8 cellular contexts compared by ENCODE assay signal in genomic region chr6:135114355-135115145, GRCh38. TPM values are rescaled to one million over a fixed set of nuclear protein-coding genes. Genes with fewer than 3 reads are reported as not detected.
A peak's percentile ranks its signal among the peaks of the same experiment; 100 is the strongest.
DNase-seq lines count a peak whose midpoint lies in the region; ATAC-seq and TF ChIP-seq lines count a peak whose summit lies in the region.

No MANE protein-coding gene starts in this region.

- H3K79me1 ChIP-seq in H9 (ENCODE audit: insufficient read depth, low read depth, low read length, poor library complexity, severe bottlenecking) = no peaks in the 10 kb centered on the region

- H3K18ac ChIP-seq in H9 (ENCODE audit: insufficient read length, low read depth, low read length) = no peak overlapping the region

- no peaks in the 10 kb centered on the region for H3K4me1 Mint-ChIP-seq in H9

- no peak overlapping the region for H2AFZ ChIP-seq in H9 (ENCODE audit: low read length)

- no peaks in the 10 kb centered on the region for H3K9me3 Mint-ChIP-seq in H9

- H3K23me2 ChIP-seq in H9 (ENCODE audit: insufficient read length, low read depth, low read length, poor library complexity, severe bottlenecking) = no peaks in the 10 kb centered on the region

- H2BK5ac ChIP-seq in H9 (ENCODE audit: insufficient read length, low read length) = no peak overlapping the region

- H3K14ac ChIP-seq in H9 (ENCODE audit: insufficient read depth, low read length) = no peak overlapping the region

- H3K27ac Mint-ChIP-seq in H9 = no peak overlapping the region

- H3K27ac ChIP-seq in H9 (ENCODE audit: insufficient read length, low read depth, low read length) = no peak overlapping the region

- H3K4me1 ChIP-seq in H9 (ENCODE audit: insufficient read depth, low read length) = no peaks in the 10 kb centered on the region

- H3K9ac ChIP-seq in H9 (ENCODE audit: extremely low read depth, insufficient read length, low read length) = no peak overlapping the region

- no peaks in the 10 kb centered on the region for H3K36me3 ChIP-seq in GM06990 (ENCODE audit: control insufficient read depth, insufficient read depth, low read length)

- no peak overlapping the region for H3K56ac ChIP-seq in H9 (ENCODE audit: insufficient read length, low read depth, low read length)

- no peak overlapping the region for H2BK12ac ChIP-seq in H9 (ENCODE audit: insufficient read length, low read depth, low read length)

- H4K8ac ChIP-seq in H9 (replicated peaks; ENCODE audit: insufficient read length, low read depth, low read length) = no peak overlapping the region

- peaks cover 2% of the 10 kb centered on the region for H3K27me3 Mint-ChIP-seq in H9 (ENCODE audit: low read depth)

- no peak overlapping the region for H4K5ac ChIP-seq in H9 (ENCODE audit: insufficient read length, low read depth, low read length)

- H3K4me2 ChIP-seq in H9 (ENCODE audit: insufficient read depth, insufficient read length, low read length) = no peak overlapping the region

- H2AK5ac ChIP-seq in H9 (ENCODE audit: insufficient read length, low read length) = no peak overlapping the region

- no peaks in the 10 kb centered on the region for H3K9me3 ChIP-seq in H9 (ENCODE audit: control insufficient read depth, low read depth, low read length)

- no CpG with 5 or more reads among the region's 11 CpGs for WGBS in H9 (ENCODE audit: extremely low coverage, insufficient read length, low lambda C conversion rate)

- no peaks in the 10 kb centered on the region for H3K36me3 Mint-ChIP-seq in H9 (ENCODE audit: insufficient read depth in 1 of 3, low read depth in 3 of 3)

- H3K4me3 Mint-ChIP-seq in H9 = no peak overlapping the region

- no peak overlapping the region for H4K91ac ChIP-seq in H9 (ENCODE audit: insufficient read length, low read depth, low read length)

- H3K4me3 ChIP-seq in GM06990 (replicated peaks; ENCODE audit: low read depth, low read length) = peak overlapping the region; percentile 20

- no peak overlapping the region for H3K4ac ChIP-seq in H9 (ENCODE audit: low read depth, low read length)

- H2BK120ac ChIP-seq in H9 (ENCODE audit: low read depth, low read length, poor library complexity, severe bottlenecking) = no peak overlapping the region

- H3K23ac ChIP-seq in H9 (ENCODE audit: insufficient read length, low read depth, low read length) = no peak overlapping the region

- no peaks in the 10 kb centered on the region for H4K20me1 ChIP-seq in H9 (ENCODE audit: control insufficient read depth, insufficient read depth, insufficient read length)

- no peak overlapping the region for H3T11ph ChIP-seq in H9 (ENCODE audit: low read length)

- no peaks in the 10 kb centered on the region for H3K27me3 ChIP-seq in GM06990 (replicated peaks; ENCODE audit: control insufficient read depth, insufficient read depth, low read length)
- H3K27me3 ChIP-seq in H9 (ENCODE audit: insufficient read depth, low read length) = no peaks in the 10 kb centered on the region

- peak; percentile 57 for DNase-seq in GM06990 (ENCODE audit: extremely low read depth, insufficient read length)
- peak; percentile 35 for DNase-seq in activated T-helper 9 cell treated with anti-CD3 and anti-CD28 coated beads, Interleukin-2, amount 50 U/mL, for 16 hours (ENCODE audit: low read depth)
- DNase-seq in HPDE6-E6E7 (ENCODE audit: extremely low spot score) = no peak
- DNase-seq in DMS53 treated with DMSO at 0.1 percent for 48 hours (lab: John Stamatoyannopoulos, UW; ENCODE audit: unreplicated experiment) = no peak
- DNase-seq in H9 = no peak
- no peak for DNase-seq in retina

- H2BK20ac ChIP-seq in H9 (ENCODE audit: low read depth, low read length, poor library complexity, severe bottlenecking) = no peak overlapping the region

- no peak overlapping the region for H2BK15ac ChIP-seq in H9 (ENCODE audit: low read depth, low read length)

- peak; percentile 71 for ATAC-seq in GM19463 (IDR thresholded peaks at IDR 0.05; ENCODE audit: unreplicated experiment)
- peak; percentile 72 for ATAC-seq in HG03135 (IDR thresholded peaks at IDR 0.05; ENCODE audit: unreplicated experiment)

- no peaks in the 10 kb centered on the region for H3K79me2 ChIP-seq in H9 (ENCODE audit: insufficient read depth, low read length)

- TF ChIP-seq CTCF in GM06990 (IDR thresholded peaks at IDR 0.05; ENCODE audit: insufficient read depth, low read length, poor library complexity, severe bottlenecking) = no peak
- no peak for TF ChIP-seq CTCF in H9 (conservative IDR thresholded peaks at IDR 0.05)

RNA-seq across cellular contexts. Expression of gene HBS1L, which starts 59.9 kb away (rescaled TPM):
- total RNA-seq in H9 (2021) = 104 and 110 TPM in 2 replicates

Comparison
In these comparisons a context has a peak if more than half of its experiments do, and no peak if none do; other contexts are left out.
1. DNase-seq: peak in GM06990 (single experiment) and activated T-helper 9 cell treated with anti-CD3 and anti-CD28 coated beads, Interleukin-2, amount 50 U/mL, for 16 hours (single experiment); none in HPDE6-E6E7 (single experiment), DMS53 treated with DMSO at 0.1 percent for 48 hours (single experiment), H9 (single experiment) and retina (single experiment).